Comparison of ENCODE assay signal across 15 cellular contexts in the genomic region with DNA sequence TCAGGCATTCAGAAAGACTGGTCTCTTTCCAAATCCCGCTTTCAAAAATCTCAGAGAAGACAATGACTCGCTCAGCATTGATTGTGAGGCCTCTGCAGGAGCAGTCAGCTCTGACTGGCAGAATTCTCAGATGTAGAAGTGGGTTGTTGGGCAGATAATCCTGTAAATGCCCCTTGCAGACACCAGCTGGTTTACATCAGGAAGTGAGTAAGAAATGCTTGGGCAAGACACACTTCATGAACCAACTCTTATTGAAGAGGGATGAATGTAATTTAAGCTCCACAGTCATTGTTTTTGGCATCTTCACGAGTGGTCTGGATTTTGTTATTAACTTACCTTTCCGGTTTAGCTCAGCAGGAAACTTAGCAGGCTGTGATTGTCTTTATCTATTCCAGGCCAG.
DNase-seq lines count a peak whose midpoint lies in the region; FAIRE-seq and TF ChIP-seq lines count a peak whose summit lies in the region.
"Had no signal": no experiment of that assay in that cellular context is flagged by ENCODE, and none has a peak within 500 bp of the region (broad histone marks: within the 10 kb centered on the region; RNA-seq: fewer than 3 reads in every experiment).

No MANE protein-coding gene starts in this region.

- peaks cover 14% of the 10 kb centered on the region for H3F3A ChIP-seq in PC-9 (ENCODE audit: insufficient read depth, low read depth)

- H3K4me2 ChIP-seq in PC-9, result 0 out of 2 replicates have a peak overlapping the region, but pooled peaks have one; percentile 22

- no peaks in the 10 kb centered on the region for H4K20me1 ChIP-seq in PC-9 (ENCODE audit: insufficient read depth)

- H3K27ac ChIP-seq in PC-9, result 0 out of 2 replicates have a peak overlapping the region, but pooled peaks have one; percentile 22
- H3K27ac ChIP-seq: 22Rv1, spleen, transverse colon had no signal

- H3K27ac Mint-ChIP-seq in immature natural killer cell, result no peak overlapping the region
- H3K27ac Mint-ChIP-seq: activated naive CD4-positive, alpha-beta T cell treated with anti-CD3 and anti-CD28 coated beads, Interleukin-2, amount 50 U/mL, for 24 hours had no signal

- no peaks in the 10 kb centered on the region for H3K4me1 Mint-ChIP-seq in immature natural killer cell
- H3K4me1 Mint-ChIP-seq: activated naive CD4-positive, alpha-beta T cell treated with anti-CD3 and anti-CD28 coated beads, Interleukin-2, amount 50 U/mL, for 24 hours had no signal

- peaks cover 18% of the 10 kb centered on the region for H3K4me1 ChIP-seq in PC-9 (replicated peaks; ENCODE audit: insufficient read depth)
- H3K4me1 ChIP-seq: spleen had no signal

- intact Hi-C loops in PC-9 (cut with micrococcal nuclease; ENCODE audit: unreplicated experiment), result no loop called here

- H3K9me2 ChIP-seq in PC-9 (ENCODE audit: insufficient read depth), result no peaks in the 10 kb centered on the region

- H3K4me3 ChIP-seq in PC-9 (no peak overlapping the region), epithelial cell of esophagus (ENCODE audit: low read length) (no peak overlapping the region)
- H3K4me3 ChIP-seq: spleen, transverse colon had no signal

- no peaks in the 10 kb centered on the region for H3K36me3 ChIP-seq in PC-9 (ENCODE audit: low read depth)
- H3K36me3 ChIP-seq: spleen, transverse colon had no signal

- DNase-seq in DMS53 (lab: John Stamatoyannopoulos, UW) (peak; percentile 27), DMS53 treated with DMSO at 0.1 percent for 48 hours (lab: John Stamatoyannopoulos, UW; ENCODE audit: unreplicated experiment) (no peak), PC-9 (peak in 1 of 2 experiments; percentile 63), epithelial cell of esophagus (ENCODE audit: low read depth) (peak; percentile 79), pulmonary artery endothelial cell (ENCODE audit: low read depth, low spot score) (peak; percentile 81), GM19239 (ENCODE audit: insufficient read length, low spot score) (no peak), immature natural killer cell (no peak), NCI-H526 (lab: John Stamatoyannopoulos, UW) (no peak)
- DNase-seq: activated CD8-positive, alpha-beta memory T cell treated with anti-CD3 and anti-CD28 coated beads for 24 hours; cortex of kidney; NCI-H2081; spleen; transverse colon had no signal

- H3K9me3 Mint-ChIP-seq in immature natural killer cell, result peaks cover 0 to 7% (median 2%) of the 10 kb centered on the region in 6 donors
- H3K9me3 Mint-ChIP-seq: activated naive CD4-positive, alpha-beta T cell treated with anti-CD3 and anti-CD28 coated beads, Interleukin-2, amount 50 U/mL, for 24 hours had no signal

- H3K4me3 Mint-ChIP-seq in immature natural killer cell, result no peak overlapping the region
- H3K4me3 Mint-ChIP-seq: activated naive CD4-positive, alpha-beta T cell treated with anti-CD3 and anti-CD28 coated beads, Interleukin-2, amount 50 U/mL, for 24 hours had no signal

- H2AFZ ChIP-seq in PC-9, result no peak overlapping the region

- CTCF ChIA-PET in PC-9 (lab: Charles Lee), result no interaction called here

- H3K27me3 Mint-ChIP-seq in immature natural killer cell (ENCODE audit: low read depth in 3 of 3), result peaks cover 0 to 3% (median 0%) of the 10 kb centered on the region in 3 donors
- H3K27me3 Mint-ChIP-seq: activated naive CD4-positive, alpha-beta T cell treated with anti-CD3 and anti-CD28 coated beads, Interleukin-2, amount 50 U/mL, for 24 hours had no signal

- H3K36me3 Mint-ChIP-seq in immature natural killer cell, result no peaks in the 10 kb centered on the region
- H3K36me3 Mint-ChIP-seq: activated naive CD4-positive, alpha-beta T cell treated with anti-CD3 and anti-CD28 coated beads, Interleukin-2, amount 50 U/mL, for 24 hours had no signal

- H3K27me3 ChIP-seq in PC-9 (ENCODE audit: insufficient read depth, low read depth), result no peaks in the 10 kb centered on the region
- H3K27me3 ChIP-seq: spleen, transverse colon had no signal

- H3K79me2 ChIP-seq in PC-9 (ENCODE audit: low read depth), result no peaks in the 10 kb centered on the region

- BruUV-seq in PC-9 (replicated peaks; lab: Mats Ljungman, UMichigan), result no TSS peak

- POLR2A ChIA-PET in PC-9 (lab: Charles Lee; ENCODE audit: unreplicated experiment), result interaction anchor here (0.5 kb wide), 1 partner anchor 348 kb away, joined by 3 read pairs; no protein-coding TSS in a partner anchor

- TF ChIP-seq CTCF in PC-9 (conservative IDR thresholded peaks at IDR 0.05) (no peak), epithelial cell of esophagus (IDR thresholded peaks at IDR 0.05; ENCODE audit: insufficient read depth, low read depth, low read length, missing control alignments) (no peak)

- peaks cover 5% of the 10 kb centered on the region; the same call in 1 of the 2 replicates for H3K9me3 ChIP-seq in PC-9 (ENCODE audit: insufficient read depth, low read depth)
- H3K9me3 ChIP-seq: spleen, transverse colon had no signal

- FAIRE-seq in GM19239 (lab: Jason Lieb, UNC), result no peak

Comparison
In these comparisons a context has a peak if more than half of its experiments do, and no peak if none do; other contexts are left out.
1. DNase-seq: peak in DMS53 (single experiment), epithelial cell of esophagus (single experiment) and pulmonary artery endothelial cell (single experiment); none in DMS53 treated with DMSO at 0.1 percent for 48 hours (single experiment), GM19239 (single experiment), immature natural killer cell (0 of 3) and NCI-H526 (0 of 2).